15 cellular contexts compared by ENCODE assay signal in the genomic region with DNA sequence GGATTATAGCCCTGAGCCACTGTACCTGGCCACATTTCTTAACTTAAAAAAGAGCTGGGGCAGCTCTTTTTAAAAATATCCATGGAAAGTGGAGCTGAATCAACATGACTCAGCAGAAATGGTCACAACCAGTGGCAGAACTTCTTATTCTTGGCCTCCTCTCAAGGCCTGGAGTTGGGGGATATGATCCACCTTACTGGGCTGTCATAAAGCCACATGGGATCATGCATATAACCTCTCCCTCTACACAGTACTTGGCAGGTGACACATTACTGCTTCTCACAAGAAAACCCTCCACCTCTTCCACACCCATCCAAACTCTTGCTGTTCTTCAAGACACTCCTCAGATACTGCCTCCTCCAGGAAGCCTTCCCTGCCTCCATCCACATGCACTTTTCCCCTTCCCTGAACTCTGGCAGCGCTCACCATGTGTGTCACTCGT.
DNase-seq lines count a peak whose midpoint lies in the region; ATAC-seq, FAIRE-seq and TF ChIP-seq lines count a peak whose summit lies in the region.
"Had no signal": no experiment of that assay in that cellular context is flagged by ENCODE, and none has a peak within 500 bp of the region (broad histone marks: within the 10 kb centered on the region; RNA-seq: fewer than 3 reads in every experiment).

No MANE protein-coding gene starts in this region.

- no peaks in the 10 kb centered on the region for H3K23me2 ChIP-seq in H1 (ENCODE audit: low read depth, low read length)

- H3K9ac ChIP-seq in H1 (replicated peaks in 1 of 4; ENCODE audit: extremely low read depth in 1 of 4, low read depth in 3 of 4, low read length in 3 of 4) = no peak overlapping the region

- H2BK5ac ChIP-seq in H1 (ENCODE audit: low read depth, low read length) = no peak overlapping the region

- H3K4me1 ChIP-seq in H1 (replicated peaks in 1 of 4; ENCODE audit: control insufficient read depth in 3 of 4, insufficient read depth in 4 of 4, low read length in 3 of 4) (no peaks in the 10 kb centered on the region), osteoblast (ENCODE audit: insufficient read depth, low read length) (peaks cover 45% of the 10 kb centered on the region)

- no peaks in the 10 kb centered on the region for H3K79me2 ChIP-seq in H1 (ENCODE audit: control insufficient read depth in 1 of 2, insufficient read depth in 2 of 2, low read length in 2 of 2)
- no peaks in the 10 kb centered on the region for H3K79me2 ChIP-seq in osteoblast (ENCODE audit: insufficient read depth, low read length)

- H3K36me3 ChIP-seq in H1 (ENCODE audit: control insufficient read depth in 2 of 4, insufficient read depth in 4 of 4, low read length in 3 of 4) = no peaks in the 10 kb centered on the region
- H3K36me3 ChIP-seq in osteoblast (ENCODE audit: insufficient read depth, low read length) = no peaks in the 10 kb centered on the region

- H3K27ac ChIP-seq in H1 (ENCODE audit: low read depth, low read length) (no peak overlapping the region), osteoblast (ENCODE audit: low read depth, low read length) (peak overlapping the region; percentile 88)

- H3K56ac ChIP-seq in H1 (replicated peaks; ENCODE audit: insufficient read length, low read depth, low read length) = no peak overlapping the region

- no peak overlapping the region for H3K4ac ChIP-seq in H1 (replicated peaks; ENCODE audit: insufficient read length, low read depth, low read length)

- no peak for ATAC-seq in GM19467 (IDR thresholded peaks at IDR 0.05; ENCODE audit: unreplicated experiment)
- ATAC-seq: right cardiac atrium, SK-N-SH treated with all-trans-retinoic acid at 6 μM for 48 hours had no signal

- no peak overlapping the region for H3K18ac ChIP-seq in H1 (ENCODE audit: extremely low read depth, low read length)

- no peak for FAIRE-seq in H1 (lab: Jason Lieb, UNC)

- H3K4me3 ChIP-seq in H1 (ENCODE audit: extremely low read depth in 1 of 4, insufficient read depth in 2 of 4, low read depth in 3 of 4, low read length in 4 of 4) = no peak overlapping the region
- no peak overlapping the region for H3K4me3 ChIP-seq in osteoblast (ENCODE audit: insufficient read depth, low read length)

- H2BK15ac ChIP-seq in H1 (ENCODE audit: low read length) = no peak overlapping the region

- DNase-seq in Caki2 (ENCODE audit: low read depth) (peak; percentile 67), NCI-H460 (ENCODE audit: extremely low read depth, low read depth) (peak; percentile 60), H1 (ENCODE audit: low read depth in 1 of 2, low spot score in 2 of 2) (no peak), osteoblast (ENCODE audit: insufficient read length, low spot score, missing footprints) (no peak), GM10248 (ENCODE audit: extremely low spot score) (no peak)
- DNase-seq in stimulated activated CD4-positive, alpha-beta T cell treated with anti-CD3 and anti-CD28 coated beads, Interleukin-4, amount 100 ng/mL, for 1 hour = no peak
- DNase-seq: activated T-cell treated with anti-CD3 and anti-CD28 coated beads, Interleukin-2, amount 50 U/mL, for 24 hours; COR-L47; effector CD4-positive, alpha-beta T cell; KBM-7; NCI-H187 treated with DMSO at 0.1 percent for 48 hours; NK-92 treated with Interleukin-12 subunit alpha and Interleukin-12 subunit beta, amount 100 ng/mL, for 24 hours; right cardiac atrium had no signal

- H4K8ac ChIP-seq in H1 (ENCODE audit: extremely low read depth, insufficient read depth, low read length) = no peak overlapping the region

- H4K20me1 ChIP-seq in H1 (replicated peaks in 1 of 2; ENCODE audit: control insufficient read depth in 1 of 2, insufficient read depth in 2 of 2, low read length in 2 of 2) = no peaks in the 10 kb centered on the region
- no peaks in the 10 kb centered on the region for H4K20me1 ChIP-seq in osteoblast (ENCODE audit: insufficient read depth, low read length)

- H2AFZ ChIP-seq in H1 (ENCODE audit: low read length) (0 out of 2 replicates have a peak overlapping the region, but pooled peaks have one; percentile 54), osteoblast (ENCODE audit: low read length) (no peak overlapping the region)

- TF ChIP-seq POLR2A in H1 (IDR thresholded peaks at IDR 0.05; ENCODE audit: control extremely low read depth in 1 of 2, low read depth in 2 of 2, low read length in 2 of 2) = no peak

- H3K9me3 ChIP-seq in H1 (ENCODE audit: insufficient read depth in 2 of 2, low read depth in 1 of 2, low read length in 1 of 2) (no peaks in the 10 kb centered on the region), osteoblast (ENCODE audit: low read depth, low read length) (no peaks in the 10 kb centered on the region)

- H2BK12ac ChIP-seq in H1 (ENCODE audit: low read depth, low read length) = 0 out of 2 replicates have a peak overlapping the region, but pooled peaks have one; percentile 5

- H3K79me1 ChIP-seq in H1 (ENCODE audit: low read depth, low read length) = no peaks in the 10 kb centered on the region

- H3K4me2 ChIP-seq in H1 (ENCODE audit: insufficient read depth in 1 of 2, low read depth in 2 of 2, low read length in 2 of 2) (no peak overlapping the region), osteoblast (ENCODE audit: insufficient read depth, low read length) (no peak overlapping the region)

- no peak overlapping the region for H3K14ac ChIP-seq in H1 (ENCODE audit: insufficient read length)

- no peak overlapping the region for H2BK20ac ChIP-seq in H1 (ENCODE audit: low read length)

- 100% methylated on average over 2 of the region's 2 CpGs; no CpG with 5 or more reads in 1 of the 2 experiments for WGBS in H1 (ENCODE audit: extremely low coverage in 1 of 2, insufficient coverage in 1 of 2, insufficient read length in 1 of 2, insufficient replicate concordance in 2 of 2, low coverage in 1 of 2, low lambda C conversion rate in 2 of 2, missing lambda C conversion rate in 1 of 2), 2 experiments

- CTCF ChIA-PET in H1 (lab: Charles Lee; ENCODE audit: partially characterized antibody) = interaction anchor here (0.7 to 1.6 kb wide), 5 partner anchors 28 to 480 kb away, joined by 3 to 5 read pairs (median 4); no protein-coding TSS in a partner anchor
- CTCF ChIA-PET in GM10248 (lab: Yijun Ruan, JAX) = interaction anchor here (1.1 to 1.5 kb wide), 4 partner anchors 11 to 88 kb away, joined by 3 to 4 read pairs (median 4); no protein-coding TSS in a partner anchor

- no peak for TF ChIP-seq CTCF in H1 (IDR thresholded peaks at IDR 0.05; ENCODE audit: control extremely low read depth in 1 of 3, insufficient read depth in 1 of 3, low read depth in 1 of 3, low read length in 3 of 3)
- TF ChIP-seq CTCF in osteoblast (IDR thresholded peaks at IDR 0.05; ENCODE audit: extremely low read depth, low read depth, low read length) = no peak
- TF ChIP-seq CTCF in GM10248 (IDR thresholded peaks at IDR 0.05; ENCODE audit: control extremely low read depth, extremely low read depth, low read depth, missing control alignments) = no peak

- no peak for TF ChIP-seq EP300 in H1 (IDR thresholded peaks at IDR 0.05; ENCODE audit: borderline replicate concordance in 1 of 2, low read depth in 2 of 2, low read length in 2 of 2)

- no peak overlapping the region for H3K23ac ChIP-seq in H1 (ENCODE audit: insufficient read length)

- TF ChIP-seq RAD21 in H1 (IDR thresholded peaks at IDR 0.05 in 1 of 2, conservative IDR thresholded peaks at IDR 0.05 in 1 of 2; ENCODE audit: low read depth in 2 of 2, low read length in 2 of 2) = no peak

- no peak overlapping the region for H4K5ac ChIP-seq in H1 (ENCODE audit: insufficient read length, low read depth, low read length)

- in situ Hi-C loops in Caki2 (cut with HindIII; ENCODE audit: low pct_unique_long_range_greater_than_20kb, low sequenced_read_pairs) = no loop called here

- no peak overlapping the region for H2AK5ac ChIP-seq in H1 (ENCODE audit: low read depth, low read length)

- POLR2A ChIA-PET in H1 (lab: Charles Lee; ENCODE audit: partially characterized antibody) = no interaction called here
- POLR2A ChIA-PET in GM10248 (lab: Yijun Ruan, JAX) = no interaction called here

- H3K27me3 ChIP-seq in H1 (replicated peaks in 1 of 4; ENCODE audit: control insufficient read depth in 3 of 4, extremely low read depth in 1 of 4, insufficient read depth in 3 of 4, low read length in 3 of 4) (no peaks in the 10 kb centered on the region), osteoblast (ENCODE audit: insufficient read depth, low read length) (no peaks in the 10 kb centered on the region)

- no peak overlapping the region for H4K91ac ChIP-seq in H1 (replicated peaks; ENCODE audit: insufficient read length, low read length)

- H2BK120ac ChIP-seq in H1 (replicated peaks; ENCODE audit: low read depth, low read length) = no peak overlapping the region

TF ChIP-seq in H1, 55 proteins besides CTCF, POLR2A, EP300 and RAD21:
- no peak for TF ChIP-seq ASH2L (IDR thresholded peaks at IDR 0.05; ENCODE audit: low read length)
- TF ChIP-seq MAFK (IDR thresholded peaks at IDR 0.05; ENCODE audit: low read depth, low read length) = peak; percentile 56
- TF ChIP-seq RXRA (IDR thresholded peaks at IDR 0.05; ENCODE audit: insufficient read depth, low read depth, low read length) = no peak
- TF ChIP-seq, protein P1, sequence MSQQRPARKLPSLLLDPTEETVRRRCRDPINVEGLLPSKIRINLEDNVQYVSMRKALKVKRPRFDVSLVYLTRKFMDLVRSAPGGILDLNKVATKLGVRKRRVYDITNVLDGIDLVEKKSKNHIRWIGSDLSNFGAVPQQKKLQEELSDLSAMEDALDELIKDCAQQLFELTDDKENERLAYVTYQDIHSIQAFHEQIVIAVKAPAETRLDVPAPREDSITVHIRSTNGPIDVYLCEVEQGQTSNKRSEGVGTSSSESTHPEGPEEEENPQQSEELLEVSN (IDR thresholded peaks at IDR 0.05) = no peak
- TF ChIP-seq SP4 (IDR thresholded peaks at IDR 0.05; ENCODE audit: low read length) = no peak
- TF ChIP-seq CHD1 (IDR thresholded peaks at IDR 0.05; ENCODE audit: low read depth, low read length) = no peak
- TF ChIP-seq POU5F1 (IDR thresholded peaks at IDR 0.05; ENCODE audit: low read depth, low read length) = no peak
- peak; percentile 66 for TF ChIP-seq BACH1 (IDR thresholded peaks at IDR 0.05; ENCODE audit: low read length)
- no peak for TF ChIP-seq TBP (IDR thresholded peaks at IDR 0.05; ENCODE audit: low read depth, low read length)
TF ChIP-seq in H1: peak in this region for 2.

Comparison
In these comparisons a context has a peak if more than half of its experiments do, and no peak if none do; other contexts are left out.
1. DNase-seq: peak in Caki2 (single experiment) and NCI-H460 (single experiment); none in H1 (0 of 2), osteoblast (single experiment), stimulated activated CD4-positive, alpha-beta T cell treated with anti-CD3 and anti-CD28 coated beads, Interleukin-4, amount 100 ng/mL, for 1 hour (single experiment) and GM10248 (single experiment).